Comparison of ENCODE assay signal across 24 cellular contexts in the genomic region with DNA sequence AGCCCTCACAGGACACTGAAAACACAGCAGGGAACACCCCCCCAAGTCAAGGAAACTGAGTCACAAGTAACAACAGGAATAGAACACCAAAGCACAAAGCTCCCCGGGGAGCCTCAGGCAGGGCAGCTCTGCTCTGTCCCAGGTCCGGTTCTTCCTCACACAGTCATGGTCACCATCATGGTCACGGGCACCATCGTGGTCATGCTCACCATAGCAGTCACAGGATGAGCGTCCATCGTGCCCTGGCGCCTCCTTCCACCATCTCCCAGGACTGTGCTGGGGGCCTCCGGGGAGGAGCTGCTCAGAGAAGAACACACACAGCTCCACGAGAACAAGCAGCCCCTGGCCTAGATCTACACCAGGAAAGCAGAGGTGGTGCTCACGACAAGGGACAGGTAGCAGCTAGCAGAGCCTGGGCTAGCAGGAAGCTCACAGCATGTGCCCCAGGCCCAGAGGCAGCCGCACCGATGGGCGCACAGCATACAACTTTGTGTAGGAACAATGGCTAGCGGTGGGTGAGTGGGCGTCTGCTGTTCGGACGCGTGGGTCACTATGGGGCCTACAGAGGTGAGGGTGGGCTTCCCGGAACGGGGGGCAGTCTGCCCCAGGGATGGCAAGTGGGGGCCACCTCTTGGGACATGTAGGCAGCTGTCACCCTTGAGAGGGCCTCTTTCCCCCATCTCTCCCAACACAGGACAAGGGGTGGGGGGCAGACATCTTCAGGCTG. TPM values are rescaled to one million over a fixed set of nuclear protein-coding genes. Genes with fewer than 3 reads are reported as not detected.
DNase-seq lines count a peak whose midpoint lies in the region; ATAC-seq and TF ChIP-seq lines count a peak whose summit lies in the region.
"Had no signal": no experiment of that assay in that cellular context is flagged by ENCODE, and none has a peak within 500 bp of the region (broad histone marks: within the 10 kb centered on the region; RNA-seq: fewer than 3 reads in every experiment).

No MANE protein-coding gene starts in this region.

- DNase-seq in natural killer cell treated with Interleukin-12 subunit alpha and Interleukin-12 subunit beta and Interleukin-15 and Interleukin-18, amount 100 ng/mL, for 72 hours (ENCODE audit: low spot score), result peak; percentile 44
- DNase-seq in natural killer cell (no peak), osteoblast (ENCODE audit: insufficient read length, low spot score, missing footprints) (peak; percentile 62), MV-4-11 (lab: John Stamatoyannopoulos, UW) (no peak), omental fat pad (ENCODE audit: low spot score) (no peak), HCEC 1CT (no peak)
- DNase-seq: 8988T; ACHN; BE2C; CD4-positive, alpha-beta T cell; CD8-positive, alpha-beta T cell; DMS 273 treated with DMSO at 0.1 percent for 48 hours; DMS153; DMS53; DMS79; DND-41; EL; GDM1 had no signal

- H4K20me1 ChIP-seq in osteoblast (ENCODE audit: insufficient read depth, low read length), result no peaks in the 10 kb centered on the region

- no peaks in the 10 kb centered on the region for H3K36me3 ChIP-seq in HEK293 (ENCODE audit: control insufficient read depth in 2 of 2, insufficient read depth in 1 of 2, low read length in 2 of 2)
- H3K36me3 ChIP-seq in osteoblast (ENCODE audit: insufficient read depth, low read length), result no peaks in the 10 kb centered on the region
- H3K36me3 ChIP-seq: BE2C; BLaER1 treated with 17β-estradiol and CSF1 and Interleukin-3, amounts not matched to agents 10 nM and 100 nM had no signal

- intact Hi-C loops in natural killer cell (cut with micrococcal nuclease), result no loop called here

- no peak for ATAC-seq in natural killer cell treated with Interleukin-12 subunit alpha and Interleukin-12 subunit beta and Interleukin-15 and Interleukin-18, amount 100 ng/mL, for 72 hours
- ATAC-seq in natural killer cell (no peak), omental fat pad (ENCODE audit: low FRiP score) (no peak)
- ATAC-seq: CD8-positive, alpha-beta T cell; GM12878 had no signal

- H3K4me3 Mint-ChIP-seq in natural killer cell treated with Interleukin-12 subunit alpha and Interleukin-12 subunit beta and Interleukin-15 and Interleukin-18, amount 100 ng/mL, for 72 hours, result no peak overlapping the region
- no peak overlapping the region for H3K4me3 Mint-ChIP-seq in natural killer cell
- H3K4me3 Mint-ChIP-seq: CD4-positive, alpha-beta T cell; CD8-positive, alpha-beta T cell had no signal

- no peak overlapping the region for H3K4me2 ChIP-seq in osteoblast (ENCODE audit: insufficient read depth, low read length)

- no peaks in the 10 kb centered on the region for H3K4me1 Mint-ChIP-seq in natural killer cell treated with Interleukin-12 subunit alpha and Interleukin-12 subunit beta and Interleukin-15 and Interleukin-18, amount 100 ng/mL, for 72 hours (ENCODE audit: low read depth in 2 of 2)
- H3K4me1 Mint-ChIP-seq in natural killer cell, result no peaks in the 10 kb centered on the region

- no peaks in the 10 kb centered on the region for H3K9me3 ChIP-seq in HEK293 (ENCODE audit: control insufficient read depth, insufficient read depth, low read depth, low read length)
- no peaks in the 10 kb centered on the region for H3K9me3 ChIP-seq in osteoblast (ENCODE audit: low read depth, low read length)
- H3K9me3 ChIP-seq: BE2C had no signal

- no peaks in the 10 kb centered on the region for H3K79me2 ChIP-seq in osteoblast (ENCODE audit: insufficient read depth, low read length)

- H3K4me1 ChIP-seq in HEK293 (ENCODE audit: control insufficient read depth, insufficient read depth, low read length), result no peaks in the 10 kb centered on the region
- no peaks in the 10 kb centered on the region for H3K4me1 ChIP-seq in osteoblast (ENCODE audit: insufficient read depth, low read length)
- H3K4me1 ChIP-seq: BE2C had no signal

- H3K27me3 Mint-ChIP-seq in natural killer cell treated with Interleukin-12 subunit alpha and Interleukin-12 subunit beta and Interleukin-15 and Interleukin-18, amount 100 ng/mL, for 72 hours, result peaks cover 0 to 15% of the 10 kb centered on the region in 2 donors
- H3K27me3 Mint-ChIP-seq in natural killer cell (ENCODE audit: low read depth in 2 of 2), result peaks cover 0 to 8% of the 10 kb centered on the region in 2 donors

- H3K27me3 ChIP-seq in osteoblast (ENCODE audit: insufficient read depth, low read length), result peaks cover 8% of the 10 kb centered on the region
- H3K27me3 ChIP-seq: BE2C had no signal

- POLR2A ChIA-PET in HEK293 (lab: Yijun Ruan, JAX), result no interaction called here

- H3K27ac Mint-ChIP-seq in natural killer cell treated with Interleukin-12 subunit alpha and Interleukin-12 subunit beta and Interleukin-15 and Interleukin-18, amount 100 ng/mL, for 72 hours, result no peak overlapping the region
- no peak overlapping the region for H3K27ac Mint-ChIP-seq in natural killer cell
- H3K27ac Mint-ChIP-seq: CD4-positive, alpha-beta T cell; CD8-positive, alpha-beta T cell had no signal

- H3K27ac ChIP-seq in HEK293 (ENCODE audit: extremely low read depth, low read depth, low read length), result no peak overlapping the region
- no peak overlapping the region for H3K27ac ChIP-seq in osteoblast (ENCODE audit: low read depth, low read length)
- H3K27ac ChIP-seq: BLaER1 treated with 17β-estradiol and CSF1 and Interleukin-3, amounts not matched to agents 10 nM and 100 nM; C4-2B had no signal

- no peaks in the 10 kb centered on the region for H3K9me3 Mint-ChIP-seq in natural killer cell treated with Interleukin-12 subunit alpha and Interleukin-12 subunit beta and Interleukin-15 and Interleukin-18, amount 100 ng/mL, for 72 hours
- H3K9me3 Mint-ChIP-seq in natural killer cell, result no peaks in the 10 kb centered on the region
- H3K9me3 Mint-ChIP-seq: CD4-positive, alpha-beta T cell; CD8-positive, alpha-beta T cell had no signal

- no peaks in the 10 kb centered on the region for H3K36me3 Mint-ChIP-seq in natural killer cell treated with Interleukin-12 subunit alpha and Interleukin-12 subunit beta and Interleukin-15 and Interleukin-18, amount 100 ng/mL, for 72 hours
- H3K36me3 Mint-ChIP-seq in natural killer cell, result no peaks in the 10 kb centered on the region
- H3K36me3 Mint-ChIP-seq: CD8-positive, alpha-beta T cell had no signal

- TF ChIP-seq CTCF in natural killer cell (IDR thresholded peaks at IDR 0.05), result no peak
- TF ChIP-seq CTCF in HEK293 (tag by site-specific recombination; IDR thresholded peaks at IDR 0.05), result no peak
- no peak for TF ChIP-seq CTCF in osteoblast (IDR thresholded peaks at IDR 0.05; ENCODE audit: extremely low read depth, low read depth, low read length)
- TF ChIP-seq CTCF in omental fat pad (IDR thresholded peaks at IDR 0.05), result no peak

- H3K4me3 ChIP-seq in HEK293 (ENCODE audit: low read depth, low read length), result no peak overlapping the region
- H3K4me3 ChIP-seq in osteoblast (ENCODE audit: insufficient read depth, low read length), result no peak overlapping the region
- H3K4me3 ChIP-seq: BLaER1 treated with 17β-estradiol and CSF1 and Interleukin-3, amounts not matched to agents 10 nM and 100 nM; GM12878 had no signal

- CTCF ChIA-PET in HEK293 (lab: Yijun Ruan, JAX), result no interaction called here

- H2AFZ ChIP-seq in osteoblast (ENCODE audit: low read length), result no peak overlapping the region

TF ChIP-seq in HEK293, 187 proteins besides CTCF, POLR2A, EP300 and RAD21:
- TF ChIP-seq ZFHX2 (tag by site-specific recombination; conservative IDR thresholded peaks at IDR 0.05) (0 out of 2 replicates have a peak, but pooled peaks have one; percentile 7), ZBTB7A (tag by site-specific recombination; IDR thresholded peaks at IDR 0.05; ENCODE audit: low read depth) (no peak), SALL2 (tag by site-specific recombination; IDR thresholded peaks at IDR 0.05; ENCODE audit: borderline replicate concordance) (no peak), ZNF707 (tag by site-specific recombination; IDR thresholded peaks at IDR 0.05) (no peak), ZNF558 (tag by site-specific recombination; IDR thresholded peaks at IDR 0.05) (no peak)

RNA-seq across cellular contexts. Expression of a gene that starts 3.4 kb away (rescaled TPM):
- not detected for total RNA-seq in natural killer cell treated with Interleukin-12 subunit alpha and Interleukin-12 subunit beta and Interleukin-15 and Interleukin-18, amount 100 ng/mL, for 72 hours
- total RNA-seq in natural killer cell, result not detected
- total RNA-seq in osteoblast, result not detected in 2 replicates
- not detected for total RNA-seq in omental fat pad
- total RNA-seq: A673; CD4-positive, alpha-beta T cell; CD8-positive, alpha-beta T cell; Daoy; GM12878 had no signal

RNA-seq across cellular contexts. Expression of a gene that starts 15.8 kb away (rescaled TPM):
- 10 to 100 TPM; 13.2 to 15.1 TPM for total RNA-seq in natural killer cell treated with Interleukin-12 subunit alpha and Interleukin-12 subunit beta and Interleukin-15 and Interleukin-18, amount 100 ng/mL, for 72 hours
- total RNA-seq in natural killer cell, result 10 to 100 TPM in 2 of 3 donors, 1 to 10 TPM in 1; 9.1 to 17.4 (median 17.3) TPM
- total RNA-seq in osteoblast, result 11.2 and 12.1 TPM in 2 replicates
- 10 to 100 TPM; 14.6 to 45.4 (median 19.5) TPM for total RNA-seq in omental fat pad

Comparison
In these comparisons a context has a peak if more than half of its experiments do, and no peak if none do; other contexts are left out.
1. DNase-seq: peak in natural killer cell treated with Interleukin-12 subunit alpha and Interleukin-12 subunit beta and Interleukin-15 and Interleukin-18, amount 100 ng/mL, for 72 hours (single experiment) and osteoblast (single experiment); none in natural killer cell (single experiment), MV-4-11 (single experiment), omental fat pad (single experiment) and HCEC 1CT (single experiment).